ENCODE assay signal across 17 cellular contexts in the genomic region with DNA sequence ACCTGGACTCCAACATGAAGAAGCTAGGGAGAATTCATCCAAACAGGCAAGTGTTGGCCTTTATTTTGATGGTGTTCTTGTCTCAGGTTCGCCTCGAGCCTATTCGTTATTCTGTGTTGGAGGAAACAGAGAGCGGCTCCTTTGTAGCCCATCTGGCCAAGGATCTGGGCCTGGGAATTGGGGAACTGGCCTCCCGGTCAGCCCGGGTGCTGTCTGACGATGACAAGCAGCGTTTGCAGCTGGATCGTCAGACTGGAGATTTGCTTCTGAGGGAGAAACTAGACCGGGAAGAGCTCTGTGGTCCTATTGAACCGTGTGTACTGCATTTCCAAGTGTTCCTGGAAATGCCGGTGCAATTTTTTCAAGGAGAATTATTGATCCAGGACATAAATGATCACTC. TPM values are rescaled to one million over a fixed set of nuclear protein-coding genes. Genes with fewer than 3 reads are reported as not detected.
DNase-seq lines count a peak whose midpoint lies in the region; ATAC-seq, FAIRE-seq and TF ChIP-seq lines count a peak whose summit lies in the region.
"Had no signal": no experiment of that assay in that cellular context is flagged by ENCODE, and none has a peak within 500 bp of the region (broad histone marks: within the 10 kb centered on the region; RNA-seq: fewer than 3 reads in every experiment).

No MANE protein-coding gene starts in this region.

- no peak for FAIRE-seq in K562 (lab: Jason Lieb, UNC)
- FAIRE-seq: GM12891 had no signal

- H3K9me3 ChIP-seq in K562 (replicated peaks; ENCODE audit: control insufficient read depth, insufficient read depth, low read depth, low read length): no peaks in the 10 kb centered on the region
- peaks cover 0 to 13% of the 10 kb centered on the region in 2 donors for H3K9me3 ChIP-seq in ovary
- peaks cover 1% of the 10 kb centered on the region for H3K9me3 ChIP-seq in vagina

- no peak overlapping the region for H3K4me2 ChIP-seq in K562 (ENCODE audit: insufficient read depth, low read length)

- H3K9me1 ChIP-seq in K562 (ENCODE audit: control insufficient read depth, insufficient read depth, low read length): no peaks in the 10 kb centered on the region

- no peak overlapping the region for H3K9ac ChIP-seq in K562 (ENCODE audit: insufficient read depth in 1 of 2, low read depth in 2 of 2, low read length in 2 of 2)

- H3K79me2 ChIP-seq in K562 (ENCODE audit: control insufficient read depth, insufficient read depth, low read length): no peaks in the 10 kb centered on the region

- TF ChIP-seq CTCF in K562 (IDR thresholded peaks at IDR 0.05 in 2 of 3, conservative IDR thresholded peaks at IDR 0.05 in 1 of 3; ENCODE audit: insufficient read depth in 2 of 3, low read depth in 1 of 3, low read length in 3 of 3) (no peak), ovary (IDR thresholded peaks at IDR 0.05) (no peak), vagina (IDR thresholded peaks at IDR 0.05) (no peak)

- CTCF ChIA-PET in K562 (lab: Yijun Ruan, JAX; ENCODE audit: low intra/inter-chr PET ratio): interaction anchor here (0.6 kb wide), 1 partner anchor 83 kb away, joined by 3 read pairs; no protein-coding TSS in a partner anchor

- no peak for TF ChIP-seq RAD21 in K562 (CRISPR knock-in tag; conservative IDR thresholded peaks at IDR 0.05 in 1 of 2, IDR thresholded peaks at IDR 0.05 in 1 of 2)

- 0 out of 2 replicates have a peak overlapping the region, but pooled peaks have one; percentile 2 for H2AFZ ChIP-seq in K562 (ENCODE audit: low read depth, low read length)

- H3K4me3 ChIP-seq in K562 (no peak overlapping the region), ovary (peak overlapping the region; percentile 18), vagina (peak overlapping the region; percentile 20 to 26)

- BruUV-seq in K562 (replicated peaks; lab: Mats Ljungman, UMichigan): no TSS peak

- DNase-seq in Right ventricle myocardium superior (peak; percentile 31), left cardiac atrium (no peak), K562 (ENCODE audit: extremely low read depth in 1 of 4, low spot score in 3 of 4) (no peak), ovary (no peak), vagina (ENCODE audit: extremely low spot score in 2 of 2) (no peak)
- DNase-seq in activated T-helper 2 cell treated with anti-CD3 and anti-CD28 coated beads, Interferon-gamma antibody, Interleukin-2, Interleukin-4, amounts not matched to agents 10 μg/mL and 5 μg/mL and 100 μg/mL, durations not matched to agents 14 hours and 24 hours and 36 hours (ENCODE audit: low spot score): no peak
- DNase-seq: foreskin keratinocyte, immature natural killer cell, NCI-H2081 treated with DMSO at 0.1 percent for 48 hours, occipital lobe, SHP77 had no signal

- no peaks in the 10 kb centered on the region; a peak in 1 of 5 replicates for H3K27me3 ChIP-seq in K562 (ENCODE audit: control insufficient read depth in 2 of 2, insufficient read depth in 2 of 2, low read length in 2 of 2)
- H3K27me3 ChIP-seq in ovary: no peaks in the 10 kb centered on the region
- H3K27me3 ChIP-seq in vagina: no peaks in the 10 kb centered on the region
- H3K27me3 ChIP-seq: foreskin keratinocyte had no signal

- TF ChIP-seq POLR2A in K562 (conservative IDR thresholded peaks at IDR 0.05): no peak
- TF ChIP-seq POLR2A in ovary (IDR thresholded peaks at IDR 0.05): no peak
- no peak for TF ChIP-seq POLR2A in vagina (IDR thresholded peaks at IDR 0.05)

- in situ Hi-C loops in K562 (cut with MboI): no loop called here

- no peaks in the 10 kb centered on the region for H3K4me1 Mint-ChIP-seq in activated T-helper 2 cell treated with anti-CD3 and anti-CD28 coated beads, Interferon-gamma antibody, Interleukin-2, Interleukin-4, amounts not matched to agents 10 μg/mL and 5 μg/mL and 100 μg/mL, durations not matched to agents 14 hours and 24 hours and 36 hours (ENCODE audit: low read depth)
- H3K4me1 Mint-ChIP-seq: activated CD4-positive, alpha-beta T cell treated with anti-CD3 and anti-CD28 coated beads for 36 hours; immature natural killer cell had no signal

- no peak overlapping the region for H3K27ac Mint-ChIP-seq in activated T-helper 2 cell treated with anti-CD3 and anti-CD28 coated beads, Interferon-gamma antibody, Interleukin-2, Interleukin-4, amounts not matched to agents 10 μg/mL and 5 μg/mL and 100 μg/mL, durations not matched to agents 14 hours and 24 hours and 36 hours
- H3K27ac Mint-ChIP-seq: activated CD4-positive, alpha-beta T cell treated with anti-CD3 and anti-CD28 coated beads for 36 hours; activated naive CD8-positive, alpha-beta T cell; immature natural killer cell; stimulated activated naive CD8-positive, alpha-beta T cell treated with anti-CD3 and anti-CD28 coated beads, Interleukin-15, Interleukin-2, amounts not matched to agents 100 ng/mL and 50 ng/mL, for 24 hours had no signal

- H3K4me3 Mint-ChIP-seq in activated T-helper 2 cell treated with anti-CD3 and anti-CD28 coated beads, Interferon-gamma antibody, Interleukin-2, Interleukin-4, amounts not matched to agents 10 μg/mL and 5 μg/mL and 100 μg/mL, durations not matched to agents 14 hours and 24 hours and 36 hours (ENCODE audit: low read depth): no peak overlapping the region
- H3K4me3 Mint-ChIP-seq: activated CD4-positive, alpha-beta T cell treated with anti-CD3 and anti-CD28 coated beads for 36 hours; activated naive CD8-positive, alpha-beta T cell; immature natural killer cell; stimulated activated naive CD8-positive, alpha-beta T cell treated with anti-CD3 and anti-CD28 coated beads, Interleukin-15, Interleukin-2, amounts not matched to agents 100 ng/mL and 50 ng/mL, for 24 hours had no signal

- H4K20me1 ChIP-seq in K562 (replicated peaks; ENCODE audit: control insufficient read depth, insufficient read depth, low read length): no peaks in the 10 kb centered on the region

- peaks cover 19% of the 10 kb centered on the region for H3K9me3 Mint-ChIP-seq in activated T-helper 2 cell treated with anti-CD3 and anti-CD28 coated beads, Interferon-gamma antibody, Interleukin-2, Interleukin-4, amounts not matched to agents 10 μg/mL and 5 μg/mL and 100 μg/mL, durations not matched to agents 14 hours and 24 hours and 36 hours

- H3K36me3 Mint-ChIP-seq in activated T-helper 2 cell treated with anti-CD3 and anti-CD28 coated beads, Interferon-gamma antibody, Interleukin-2, Interleukin-4, amounts not matched to agents 10 μg/mL and 5 μg/mL and 100 μg/mL, durations not matched to agents 14 hours and 24 hours and 36 hours (ENCODE audit: low read depth): no peaks in the 10 kb centered on the region

- H3K27me3 Mint-ChIP-seq in activated T-helper 2 cell treated with anti-CD3 and anti-CD28 coated beads, Interferon-gamma antibody, Interleukin-2, Interleukin-4, amounts not matched to agents 10 μg/mL and 5 μg/mL and 100 μg/mL, durations not matched to agents 14 hours and 24 hours and 36 hours (ENCODE audit: low read depth): no peaks in the 10 kb centered on the region

- ATAC-seq in Right ventricle myocardium superior (ENCODE audit: poor library complexity) (peak; percentile 45), left cardiac atrium (no peak), K562 (no peak), HG02938 (IDR thresholded peaks at IDR 0.05; ENCODE audit: unreplicated experiment) (no peak), GM19467 (IDR thresholded peaks at IDR 0.05; ENCODE audit: unreplicated experiment) (no peak)
- ATAC-seq: activated CD4-positive, alpha-beta T cell treated with anti-CD3 and anti-CD28 coated beads for 36 hours; foreskin keratinocyte had no signal

- no peaks in the 10 kb centered on the region for H3K36me3 ChIP-seq in K562 (ENCODE audit: control insufficient read depth, insufficient read depth, low read length)
- no peaks in the 10 kb centered on the region for H3K36me3 ChIP-seq in ovary
- H3K36me3 ChIP-seq in vagina: no peaks in the 10 kb centered on the region

- no peaks in the 10 kb centered on the region for H3K4me1 ChIP-seq in K562 (replicated peaks in 1 of 2; ENCODE audit: control insufficient read depth in 2 of 2, insufficient read depth in 2 of 2, low read length in 2 of 2)
- H3K4me1 ChIP-seq in ovary (ENCODE audit: insufficient read depth): no peaks in the 10 kb centered on the region
- no peaks in the 10 kb centered on the region for H3K4me1 ChIP-seq in vagina
- H3K4me1 ChIP-seq: foreskin keratinocyte had no signal

- H3K27ac ChIP-seq in K562 (ENCODE audit: extremely low read depth, low read depth, low read length): no peak overlapping the region
- peak overlapping the region in 1 of 2 donors; percentile 42 for H3K27ac ChIP-seq in ovary
- no peak overlapping the region for H3K27ac ChIP-seq in vagina
- H3K27ac ChIP-seq: foreskin keratinocyte had no signal

- POLR2A ChIA-PET in K562 (lab: Yijun Ruan, JAX): interaction anchor here (0.5 kb wide), 1 partner anchor 198 kb away, joined by 3 read pairs; a partner anchor contains a TSS

- intact Hi-C loops in Right ventricle myocardium superior (cut with DNase I): no loop called here
- intact Hi-C loops in left cardiac atrium (cut with DNase I): no loop called here
- intact Hi-C loops in K562 (cut with micrococcal nuclease): no loop called here
- intact Hi-C loops in ovary (cut with DNase I): no loop called here
- intact Hi-C loops in vagina (cut with DNase I): no loop called here
- intact Hi-C loops in activated T-helper 2 cell treated with anti-CD3 and anti-CD28 coated beads, Interferon-gamma antibody, Interleukin-2, Interleukin-4, amounts not matched to agents 10 μg/mL and 5 μg/mL and 100 μg/mL, durations not matched to agents 14 hours and 24 hours and 36 hours (cut with micrococcal nuclease): no loop called here

- WGBS in K562 (ENCODE audit: insufficient coverage, low coverage, missing lambda C conversion rate): 2% methylated on average over 12 of the region's 12 CpGs
- 22 to 46% (median 44%) methylated on average over 12 of the region's 12 CpGs for WGBS in ovary, 3 donors

- no peak for TF ChIP-seq EP300 in K562 (IDR thresholded peaks at IDR 0.05; ENCODE audit: low read length)
- TF ChIP-seq EP300 in ovary (IDR thresholded peaks at IDR 0.05): no peak

RNA-seq across cellular contexts. Expression of a gene that starts 0.4 kb away (rescaled TPM):
- total RNA-seq in Right ventricle myocardium superior (1.7 TPM), left cardiac atrium (1 to 10 TPM; 1.6 to 2.4 TPM), K562 (2014; rRNA removed) (not detected in 2 replicates), K562 (2014; rRNA removed; fragmentation: Illumina TruSeq; extraction: Trizol) (not detected in 2 replicates), K562 (2015; rRNA removed; fragmentation: Illumina TruSeq; extraction: Trizol) (not detected in 2 replicates), K562 (2021) (not detected in 2 replicates), ovary (10 to 100 TPM in 1 of 7 donors, 1 to 10 TPM in 6; 2.5 to 12.6 (median 6.9) TPM), vagina (8.3 TPM)
- not detected in 2 replicates for total RNA-seq in K562 (2011; cell fraction: chromatin; rRNA removed; ENCODE audit: low replicate concordance)
- total RNA-seq in K562 (2011; cell fraction: nucleolus; rRNA removed): not detected in 2 replicates
- total RNA-seq in K562 (2011; cell fraction: nucleoplasm; rRNA removed): not detected in 2 replicates
- polyA plus RNA-seq in K562 (2011; rRNA removed) (not detected in 2 replicates), K562 (2014; fragmentation: Illumina TruSeq; extraction: Trizol) (not detected in 2 replicates), K562 (2014; fragmentation: Nextera tagmentation; extraction: Ambion mirVana) (not detected), K562 (2014; rRNA removed) (not detected in 2 replicates), ovary (1 to 10 TPM; 4.2 to 5.0 TPM)
- not detected in 2 replicates for polyA plus RNA-seq in K562 (2011; cell fraction: cytosol; rRNA removed)
- polyA plus RNA-seq in K562 (2011; cell fraction: nucleus; rRNA removed): not detected in 2 replicates
- polyA plus RNA-seq in K562 (2012): not detected in 2 replicates
- polyA minus RNA-seq in K562 (2011; rRNA and poly(A)+ RNA removed): not detected in 2 replicates
- polyA minus RNA-seq in K562 (2011; cell fraction: cytosol; rRNA and poly(A)+ RNA removed): not detected in 2 replicates
- polyA minus RNA-seq in K562 (2011; cell fraction: nucleus; rRNA and poly(A)+ RNA removed): not detected in 2 replicates
- not detected in 2 replicates for total RNA-seq in activated T-helper 2 cell treated with anti-CD3 and anti-CD28 coated beads, Interferon-gamma antibody, Interleukin-2, Interleukin-4, amounts not matched to agents 10 μg/mL and 5 μg/mL and 100 μg/mL, durations not matched to agents 14 hours and 24 hours and 36 hours
- total RNA-seq: activated CD4-positive, alpha-beta T cell treated with anti-CD3 and anti-CD28 coated beads for 36 hours; foreskin keratinocyte had no signal
- polyA plus RNA-seq: immature natural killer cell had no signal

RNA-seq across cellular contexts. Expression of a gene that starts 13.0 kb away (rescaled TPM):
- total RNA-seq in Right ventricle myocardium superior (1.3 TPM), left cardiac atrium (1 to 10 TPM; 2.7 to 3.1 TPM), K562 (2014; rRNA removed) (0.29 TPM in 1 of 2 replicates, not detected in the other), K562 (2014; rRNA removed; fragmentation: Illumina TruSeq; extraction: Trizol) (not detected in 2 replicates), K562 (2015; rRNA removed; fragmentation: Illumina TruSeq; extraction: Trizol) (not detected in 2 replicates), K562 (2021) (not detected in 2 replicates), ovary (10 to 100 TPM in 5 of 7 donors, 1 to 10 TPM in 2; 7.3 to 16.2 (median 12.7) TPM), vagina (2.9 TPM)
- not detected in 2 replicates for total RNA-seq in K562 (2011; cell fraction: chromatin; rRNA removed; ENCODE audit: low replicate concordance)
- not detected in 2 replicates for total RNA-seq in K562 (2011; cell fraction: nucleolus; rRNA removed)
- total RNA-seq in K562 (2011; cell fraction: nucleoplasm; rRNA removed): not detected in 2 replicates
- polyA plus RNA-seq in K562 (2011; rRNA removed) (not detected in 2 replicates), K562 (2014; fragmentation: Illumina TruSeq; extraction: Trizol) (not detected in 2 replicates), K562 (2014; fragmentation: Nextera tagmentation; extraction: Ambion mirVana) (not detected), K562 (2014; rRNA removed) (not detected in 2 replicates), ovary (1 to 10 TPM; 7.4 to 8.6 TPM)
- polyA plus RNA-seq in K562 (2011; cell fraction: cytosol; rRNA removed): not detected in 2 replicates
- polyA plus RNA-seq in K562 (2011; cell fraction: nucleus; rRNA removed): not detected in 2 replicates
- 0.03 and 0.08 TPM in 2 replicates for polyA plus RNA-seq in K562 (2012)
- not detected in 2 replicates for polyA minus RNA-seq in K562 (2011; rRNA and poly(A)+ RNA removed)
- polyA minus RNA-seq in K562 (2011; cell fraction: cytosol; rRNA and poly(A)+ RNA removed): not detected in 2 replicates
- polyA minus RNA-seq in K562 (2011; cell fraction: nucleus; rRNA and poly(A)+ RNA removed): not detected in 2 replicates
- not detected in 2 replicates for total RNA-seq in activated T-helper 2 cell treated with anti-CD3 and anti-CD28 coated beads, Interferon-gamma antibody, Interleukin-2, Interleukin-4, amounts not matched to agents 10 μg/mL and 5 μg/mL and 100 μg/mL, durations not matched to agents 14 hours and 24 hours and 36 hours
- total RNA-seq: activated CD4-positive, alpha-beta T cell treated with anti-CD3 and anti-CD28 coated beads for 36 hours had no signal
- polyA plus RNA-seq: immature natural killer cell had no signal

RNA-seq across cellular contexts. Expression of a gene that starts 21.7 kb away (rescaled TPM):
- total RNA-seq in Right ventricle myocardium superior (1.4 TPM), left cardiac atrium (1 to 10 TPM; 1.3 to 1.9 TPM), K562 (2014; rRNA removed) (not detected in 2 replicates), K562 (2014; rRNA removed; fragmentation: Illumina TruSeq; extraction: Trizol) (not detected in 2 replicates), K562 (2015; rRNA removed; fragmentation: Illumina TruSeq; extraction: Trizol) (not detected in 2 replicates), K562 (2021) (not detected in 2 replicates), ovary (1 to 10 TPM; 2.5 to 4.1 (median 3.2) TPM), vagina (2.0 TPM)
- total RNA-seq in K562 (2011; cell fraction: chromatin; rRNA removed; ENCODE audit: low replicate concordance): not detected in 2 replicates
- total RNA-seq in K562 (2011; cell fraction: nucleolus; rRNA removed): not detected in 2 replicates
- total RNA-seq in K562 (2011; cell fraction: nucleoplasm; rRNA removed): 0.07 TPM in 1 of 2 replicates, not detected in the other
- polyA plus RNA-seq in K562 (2011; rRNA removed) (not detected in 2 replicates), K562 (2014; fragmentation: Illumina TruSeq; extraction: Trizol) (not detected in 2 replicates), K562 (2014; fragmentation: Nextera tagmentation; extraction: Ambion mirVana) (not detected), K562 (2014; rRNA removed) (not detected in 2 replicates), ovary (1 to 10 TPM; 1.4 to 2.3 TPM)
- polyA plus RNA-seq in K562 (2011; cell fraction: cytosol; rRNA removed): 0.01 TPM in 1 of 2 replicates, not detected in the other
- polyA plus RNA-seq in K562 (2011; cell fraction: nucleus; rRNA removed): 0.04 TPM in 1 of 2 replicates, not detected in the other
- 0.03 and 0.07 TPM in 2 replicates for polyA plus RNA-seq in K562 (2012)
- polyA minus RNA-seq in K562 (2011; rRNA and poly(A)+ RNA removed): not detected in 2 replicates
- not detected in 2 replicates for polyA minus RNA-seq in K562 (2011; cell fraction: cytosol; rRNA and poly(A)+ RNA removed)
- polyA minus RNA-seq in K562 (2011; cell fraction: nucleus; rRNA and poly(A)+ RNA removed): 0.13 TPM in 1 of 2 replicates, not detected in the other
- total RNA-seq in activated T-helper 2 cell treated with anti-CD3 and anti-CD28 coated beads, Interferon-gamma antibody, Interleukin-2, Interleukin-4, amounts not matched to agents 10 μg/mL and 5 μg/mL and 100 μg/mL, durations not matched to agents 14 hours and 24 hours and 36 hours: not detected in 2 replicates
- total RNA-seq: activated CD4-positive, alpha-beta T cell treated with anti-CD3 and anti-CD28 coated beads for 36 hours had no signal
- polyA plus RNA-seq: immature natural killer cell had no signal

RNA-seq across cellular contexts. Expression of a gene that starts 27.6 kb away (rescaled TPM):
- total RNA-seq in Right ventricle myocardium superior: 2.0 TPM
- 1 to 10 TPM; 2.9 to 3.1 TPM for total RNA-seq in left cardiac atrium
- 0.23 and 0.30 TPM in 2 replicates for total RNA-seq in K562 (2011; cell fraction: chromatin; rRNA removed; ENCODE audit: low replicate concordance)
- total RNA-seq in K562 (2011; cell fraction: nucleolus; rRNA removed): 0.13 and 0.33 TPM in 2 replicates
- total RNA-seq in K562 (2011; cell fraction: nucleoplasm; rRNA removed): not detected in 2 replicates
- total RNA-seq in K562 (2014; rRNA removed): 0.08 TPM in 1 of 2 replicates, not detected in the other
- total RNA-seq in K562 (2014; rRNA removed; fragmentation: Illumina TruSeq; extraction: Trizol): 0.15 TPM in 1 of 2 replicates, not detected in the other
- total RNA-seq in K562 (2015; rRNA removed; fragmentation: Illumina TruSeq; extraction: Trizol): 0.11 and 0.22 TPM in 2 replicates
- total RNA-seq in K562 (2021): 0.20 TPM in 1 of 2 replicates, not detected in the other
- 0.10 TPM in 1 of 2 replicates, not detected in the other for polyA plus RNA-seq in K562 (2011; rRNA removed)
- polyA plus RNA-seq in K562 (2011; cell fraction: cytosol; rRNA removed): 0.12 TPM in 1 of 2 replicates, not detected in the other
- polyA plus RNA-seq in K562 (2011; cell fraction: nucleus; rRNA removed): 0.20 TPM in 1 of 2 replicates, not detected in the other
- 0.05 and 0.14 TPM in 2 replicates for polyA plus RNA-seq in K562 (2012)
- polyA plus RNA-seq in K562 (2014; fragmentation: Illumina TruSeq; extraction: Trizol): not detected in 2 replicates
- polyA plus RNA-seq in K562 (2014; fragmentation: Nextera tagmentation; extraction: Ambion mirVana): not detected
- not detected in 2 replicates for polyA plus RNA-seq in K562 (2014; rRNA removed)
- not detected in 2 replicates for polyA minus RNA-seq in K562 (2011; rRNA and poly(A)+ RNA removed)
- not detected in 2 replicates for polyA minus RNA-seq in K562 (2011; cell fraction: cytosol; rRNA and poly(A)+ RNA removed)
- not detected in 2 replicates for polyA minus RNA-seq in K562 (2011; cell fraction: nucleus; rRNA and poly(A)+ RNA removed)
- 1 to 10 TPM; 1.9 to 4.0 (median 3.3) TPM for total RNA-seq in ovary
- 1 to 10 TPM; 1.7 to 2.5 TPM for polyA plus RNA-seq in ovary
- 3.4 TPM for total RNA-seq in vagina
- total RNA-seq in activated T-helper 2 cell treated with anti-CD3 and anti-CD28 coated beads, Interferon-gamma antibody, Interleukin-2, Interleukin-4, amounts not matched to agents 10 μg/mL and 5 μg/mL and 100 μg/mL, durations not matched to agents 14 hours and 24 hours and 36 hours: 0.11 and 0.25 TPM in 2 replicates
- total RNA-seq: activated CD4-positive, alpha-beta T cell treated with anti-CD3 and anti-CD28 coated beads for 36 hours had no signal
- polyA plus RNA-seq: immature natural killer cell had no signal

RNA-seq across cellular contexts. Expression of a gene that starts 27.9 kb away (rescaled TPM):
- total RNA-seq in Right ventricle myocardium superior (0.35 TPM), left cardiac atrium (under 1 TPM; 0.71 to 0.86 TPM), K562 (2014; rRNA removed) (not detected in 2 replicates), K562 (2014; rRNA removed; fragmentation: Illumina TruSeq; extraction: Trizol) (not detected in 2 replicates), K562 (2015; rRNA removed; fragmentation: Illumina TruSeq; extraction: Trizol) (not detected in 2 replicates), K562 (2021) (not detected in 2 replicates), ovary (1 to 10 TPM in 6 of 7 donors, under 1 TPM in 1; 0.34 to 2.4 (median 2.0) TPM), vagina (not detected)
- not detected in 2 replicates for total RNA-seq in K562 (2011; cell fraction: chromatin; rRNA removed; ENCODE audit: low replicate concordance)
- not detected in 2 replicates for total RNA-seq in K562 (2011; cell fraction: nucleolus; rRNA removed)
- total RNA-seq in K562 (2011; cell fraction: nucleoplasm; rRNA removed): not detected in 2 replicates
- polyA plus RNA-seq in K562 (2011; rRNA removed) (not detected in 2 replicates), K562 (2014; fragmentation: Illumina TruSeq; extraction: Trizol) (not detected in 2 replicates), K562 (2014; fragmentation: Nextera tagmentation; extraction: Ambion mirVana) (not detected), K562 (2014; rRNA removed) (not detected in 2 replicates), ovary (1 to 10 TPM; 1.1 TPM)
- not detected in 2 replicates for polyA plus RNA-seq in K562 (2011; cell fraction: cytosol; rRNA removed)
- polyA plus RNA-seq in K562 (2011; cell fraction: nucleus; rRNA removed): not detected in 2 replicates
- polyA plus RNA-seq in K562 (2012): not detected in 2 replicates
- polyA minus RNA-seq in K562 (2011; rRNA and poly(A)+ RNA removed): not detected in 2 replicates
- polyA minus RNA-seq in K562 (2011; cell fraction: cytosol; rRNA and poly(A)+ RNA removed): not detected in 2 replicates
- not detected in 2 replicates for polyA minus RNA-seq in K562 (2011; cell fraction: nucleus; rRNA and poly(A)+ RNA removed)
- total RNA-seq in activated T-helper 2 cell treated with anti-CD3 and anti-CD28 coated beads, Interferon-gamma antibody, Interleukin-2, Interleukin-4, amounts not matched to agents 10 μg/mL and 5 μg/mL and 100 μg/mL, durations not matched to agents 14 hours and 24 hours and 36 hours: not detected in 2 replicates
- total RNA-seq: activated CD4-positive, alpha-beta T cell treated with anti-CD3 and anti-CD28 coated beads for 36 hours; foreskin keratinocyte had no signal
- polyA plus RNA-seq: immature natural killer cell had no signal
